11 cellular contexts compared by ENCODE assay signal in the genomic region with DNA sequence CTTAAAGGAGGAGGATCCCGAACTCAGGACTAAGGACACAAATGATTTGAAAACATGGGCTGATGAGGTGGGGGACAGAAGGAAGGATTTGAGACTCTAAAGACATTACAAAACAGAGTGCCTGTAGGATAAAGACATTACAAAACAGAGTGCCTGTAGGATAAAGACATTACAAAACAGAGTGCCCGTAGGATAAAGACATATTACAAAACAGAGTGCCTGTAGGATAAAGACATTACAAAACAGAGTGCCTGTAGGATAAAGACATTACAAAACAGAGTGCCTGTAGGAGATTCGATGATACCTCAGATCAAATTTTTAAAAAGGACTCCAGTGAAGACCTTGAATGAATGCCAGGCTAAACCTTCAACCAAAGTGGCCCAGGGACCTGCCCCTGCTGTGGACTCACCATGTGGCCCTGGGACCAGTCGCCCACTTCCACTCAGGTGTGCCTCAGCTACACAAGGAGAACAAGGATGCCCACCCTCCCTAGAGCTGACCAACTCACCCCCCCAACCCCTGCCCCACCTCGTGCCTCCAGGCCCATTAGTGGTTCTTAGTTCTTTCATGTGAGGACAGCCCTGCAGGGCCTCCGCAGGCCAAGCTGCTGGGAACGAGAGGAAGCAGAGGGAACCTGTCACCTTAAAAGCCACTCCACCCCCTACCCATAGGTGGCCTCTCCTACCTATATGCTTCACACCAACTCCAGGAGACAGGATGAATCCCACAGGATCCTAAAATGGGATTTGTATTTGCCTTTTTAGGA. TPM values are rescaled to one million over a fixed set of nuclear protein-coding genes. Genes with fewer than 3 reads are reported as not detected.
DNase-seq lines count a peak whose midpoint lies in the region; ATAC-seq and TF ChIP-seq lines count a peak whose summit lies in the region.
"Had no signal": no experiment of that assay in that cellular context is flagged by ENCODE, and none has a peak within 500 bp of the region (broad histone marks: within the 10 kb centered on the region; RNA-seq: fewer than 3 reads in every experiment).

No MANE protein-coding gene starts in this region.

- TF ChIP-seq POLR2A in uterus (IDR thresholded peaks at IDR 0.05): no peak

- H3K27me3 Mint-ChIP-seq in activated CD8-positive, alpha-beta T cell treated with anti-CD3 and anti-CD28 coated beads, Interleukin-2, amount 10 ng/mL, durations not matched to agents 7 days and 5 days (ENCODE audit: low read depth): peaks cover 7% of the 10 kb centered on the region

- H3K36me3 ChIP-seq in right atrium auricular region (no peaks in the 10 kb centered on the region), heart right ventricle (peaks cover 0 to 14% (median 0%) of the 10 kb centered on the region in 9 donors), liver (ENCODE audit: control insufficient read depth in 4 of 4, insufficient read depth in 3 of 4, low read depth in 1 of 4, low read length in 3 of 4) (no peaks in the 10 kb centered on the region), uterus (no peaks in the 10 kb centered on the region)
- H3K36me3 ChIP-seq: gastroesophageal sphincter had no signal

- ATAC-seq in heart right ventricle (no peak), HG02610 (IDR thresholded peaks at IDR 0.05; ENCODE audit: unreplicated experiment) (no peak)
- ATAC-seq in activated CD8-positive, alpha-beta T cell treated with anti-CD3 and anti-CD28 coated beads, Interleukin-2, amount 10 ng/mL, durations not matched to agents 7 days and 5 days: no peak
- ATAC-seq: gastroesophageal sphincter had no signal

- WGBS in heart right ventricle, 2 donors: 81 to 90% methylated on average over 7 of the region's 7 CpGs
- 83% methylated on average over 7 of the region's 7 CpGs for WGBS in liver

- intact Hi-C loops in heart right ventricle (cut with DNase I) (loop anchor here in 1 of 10 donors (5.0 kb wide), 1 partner anchor 45 kb away; no protein-coding TSS in a partner anchor), uterus (cut with DNase I; ENCODE audit: low total_unique reads) (no loop called here)

- H3K4me3 Mint-ChIP-seq in activated CD8-positive, alpha-beta T cell treated with anti-CD3 and anti-CD28 coated beads, Interleukin-2, amount 10 ng/mL, durations not matched to agents 7 days and 5 days: no peak overlapping the region

- no peaks in the 10 kb centered on the region for H3K9me3 Mint-ChIP-seq in activated CD8-positive, alpha-beta T cell treated with anti-CD3 and anti-CD28 coated beads, Interleukin-2, amount 10 ng/mL, durations not matched to agents 7 days and 5 days (ENCODE audit: insufficient read depth)

- peaks cover 14% of the 10 kb centered on the region for H3K36me3 Mint-ChIP-seq in activated CD8-positive, alpha-beta T cell treated with anti-CD3 and anti-CD28 coated beads, Interleukin-2, amount 10 ng/mL, durations not matched to agents 7 days and 5 days (ENCODE audit: low read depth)

- H3K27ac Mint-ChIP-seq in activated CD8-positive, alpha-beta T cell treated with anti-CD3 and anti-CD28 coated beads, Interleukin-2, amount 10 ng/mL, durations not matched to agents 7 days and 5 days: peak overlapping the region; percentile 80

- H3K4me1 Mint-ChIP-seq in activated CD8-positive, alpha-beta T cell treated with anti-CD3 and anti-CD28 coated beads, Interleukin-2, amount 10 ng/mL, durations not matched to agents 7 days and 5 days (ENCODE audit: low read depth): peaks cover 61% of the 10 kb centered on the region

- H3K9me3 ChIP-seq in right atrium auricular region: no peaks in the 10 kb centered on the region
- H3K9me3 ChIP-seq in heart right ventricle: no peaks in the 10 kb centered on the region
- H3K9me3 ChIP-seq in liver (ENCODE audit: control insufficient read depth in 4 of 4, low read length in 3 of 4): no peaks in the 10 kb centered on the region
- H3K9me3 ChIP-seq in uterus: no peaks in the 10 kb centered on the region
- H3K9me3 ChIP-seq: gastroesophageal sphincter had no signal

- H3K27me3 ChIP-seq in right atrium auricular region (no peaks in the 10 kb centered on the region), heart right ventricle (no peaks in the 10 kb centered on the region), liver (ENCODE audit: control insufficient read depth in 4 of 4, insufficient read depth in 4 of 4, low read length in 3 of 4) (no peaks in the 10 kb centered on the region), uterus (no peaks in the 10 kb centered on the region)
- H3K27me3 ChIP-seq: gastroesophageal sphincter had no signal

- H3K4me1 ChIP-seq in right atrium auricular region (peaks cover 0 to 28% of the 10 kb centered on the region in 2 donors), heart right ventricle (peaks cover 0 to 89% (median 29%) of the 10 kb centered on the region in 9 donors), liver (ENCODE audit: control insufficient read depth in 4 of 4, insufficient read depth in 4 of 4, low read length in 3 of 4) (peaks cover 0 to 7% (median 2%) of the 10 kb centered on the region in 4 donors), uterus (peaks cover 16 to 21% of the 10 kb centered on the region in 2 donors)

- no peak overlapping the region for H3K9ac ChIP-seq in liver (ENCODE audit: low read depth in 1 of 2, low read length in 2 of 2)

- POLR2A ChIA-PET in activated CD8-positive, alpha-beta T cell treated with anti-CD3 and anti-CD28 coated beads, Interleukin-2, amount 10 ng/mL, durations not matched to agents 7 days and 5 days (lab: Charles Lee): interaction anchor here (1.3 kb wide), 1 partner anchor 60 kb away, joined by 4 read pairs; the partner anchor contains the start of gene SH3BP5

- CTCF ChIA-PET in activated CD8-positive, alpha-beta T cell treated with anti-CD3 and anti-CD28 coated beads, Interleukin-2, amount 10 ng/mL, durations not matched to agents 7 days and 5 days (lab: Charles Lee): interaction anchor here (0.8 to 8.4 kb wide), 5 partner anchors 19 to 284 kb away, joined by 3 to 168 read pairs (median 3); partner anchors contain the start of gene SH3BP5

- H3K27ac ChIP-seq in right atrium auricular region (peak overlapping the region in 1 of 2 donors; percentile 38), heart right ventricle (peak overlapping the region in 4 of 10 donors; percentile 20 to 92 (median 46)), liver (ENCODE audit: low read depth in 1 of 2, low read length in 2 of 2) (peak overlapping the region; percentile 8 to 64), uterus (peak overlapping the region; percentile 52 to 98)

- TF ChIP-seq CTCF in right atrium auricular region (IDR thresholded peaks at IDR 0.05) (no peak), heart right ventricle (IDR thresholded peaks at IDR 0.05) (no peak), liver (IDR thresholded peaks at IDR 0.05; ENCODE audit: low read depth, low read length, missing input control) (no peak), uterus (IDR thresholded peaks at IDR 0.05) (no peak)

- H3K4me3 ChIP-seq in right atrium auricular region (no peak overlapping the region), heart right ventricle (no peak overlapping the region), liver (ENCODE audit: low read depth in 1 of 3, low read length in 3 of 3) (no peak overlapping the region), uterus (no peak overlapping the region)
- H3K4me3 ChIP-seq: gastroesophageal sphincter had no signal

- no peak for TF ChIP-seq RAD21 in liver (IDR thresholded peaks at IDR 0.05)

- peak; percentile 46 for DNase-seq in right atrium auricular region (ENCODE audit: low spot score)
- DNase-seq in heart right ventricle: no peak
- no peak for DNase-seq in activated CD8-positive, alpha-beta T cell treated with anti-CD3 and anti-CD28 coated beads, Interleukin-2, amount 10 ng/mL, durations not matched to agents 7 days and 5 days
- DNase-seq in uterus: peak in 1 of 2 donors; percentile 14
- DNase-seq in cerebellar nuclear complex (lab: John Stamatoyannopoulos, UW): no peak
- DNase-seq in NCI-H774 (lab: John Stamatoyannopoulos, UW): no peak
- DNase-seq: DMS53, NCI-H748 treated with DMSO at 0.1 percent for 48 hours had no signal

TF ChIP-seq in liver, 16 proteins besides CTCF, POLR2A, EP300 and RAD21:
- no peak for TF ChIP-seq TAF1 (conservative IDR thresholded peaks at IDR 0.05)
- TF ChIP-seq SP1 (IDR thresholded peaks at IDR 0.05): no peak
- no peak for TF ChIP-seq ZBTB33 (IDR thresholded peaks at IDR 0.05)
- TF ChIP-seq HNF4G (IDR thresholded peaks at IDR 0.05): no peak
- TF ChIP-seq YY1 (IDR thresholded peaks at IDR 0.05): no peak
- TF ChIP-seq FOXA1 (IDR thresholded peaks at IDR 0.05): no peak
- no peak for TF ChIP-seq FOXA2 (IDR thresholded peaks at IDR 0.05)
- no peak for TF ChIP-seq GABPA (IDR thresholded peaks at IDR 0.05 in 1 of 2, conservative IDR thresholded peaks at IDR 0.05 in 1 of 2)
- no peak for TF ChIP-seq EGR1 (IDR thresholded peaks at IDR 0.05; ENCODE audit: low read depth in 2 of 2)
- TF ChIP-seq HNF4A (conservative IDR thresholded peaks at IDR 0.05): no peak
- no peak for TF ChIP-seq MAX (IDR thresholded peaks at IDR 0.05)

RNA-seq across cellular contexts. Expression of gene SH3BP5, which starts 59.8 kb away (rescaled TPM):
- total RNA-seq in right atrium auricular region (10 to 100 TPM; 14.4 to 18.4 TPM), heart right ventricle (10 to 100 TPM in 4 of 10 donors, 1 to 10 TPM in 6; 6.7 to 22.4 (median 9.4) TPM), liver (10 to 100 TPM in 1 of 2 donors, 1 to 10 TPM in 1; 9.9 to 17.9 TPM), uterus (100 to 1,000 TPM in 1 of 4 donors, 10 to 100 TPM in 3; 58.8 to 154 (median 75.5) TPM)
- polyA plus RNA-seq in heart right ventricle (10 to 100 TPM in 1 of 2 donors, 1 to 10 TPM in 1; 9.9 to 11.4 TPM), liver (10 to 100 TPM in 1 of 2 donors, 1 to 10 TPM in 1; 3.5 to 13.7 TPM)
- total RNA-seq in activated CD8-positive, alpha-beta T cell treated with anti-CD3 and anti-CD28 coated beads, Interleukin-2, amount 10 ng/mL, durations not matched to agents 7 days and 5 days: 10 to 100 TPM; 12.6 to 15.0 TPM
